ENCODE assay signal across 1 cellular context in genomic region chr1:76040327-76040868, GRCh38.
A peak's percentile ranks its signal among the peaks of the same experiment; 100 is the strongest.
TF ChIP-seq lines count a peak whose summit lies in the region.

No MANE protein-coding gene starts in this region.

TF ChIP-seq in HEK293, 187 proteins besides CTCF, POLR2A, EP300 and RAD21 (continued from another document):
- TF ChIP-seq, protein P1, sequence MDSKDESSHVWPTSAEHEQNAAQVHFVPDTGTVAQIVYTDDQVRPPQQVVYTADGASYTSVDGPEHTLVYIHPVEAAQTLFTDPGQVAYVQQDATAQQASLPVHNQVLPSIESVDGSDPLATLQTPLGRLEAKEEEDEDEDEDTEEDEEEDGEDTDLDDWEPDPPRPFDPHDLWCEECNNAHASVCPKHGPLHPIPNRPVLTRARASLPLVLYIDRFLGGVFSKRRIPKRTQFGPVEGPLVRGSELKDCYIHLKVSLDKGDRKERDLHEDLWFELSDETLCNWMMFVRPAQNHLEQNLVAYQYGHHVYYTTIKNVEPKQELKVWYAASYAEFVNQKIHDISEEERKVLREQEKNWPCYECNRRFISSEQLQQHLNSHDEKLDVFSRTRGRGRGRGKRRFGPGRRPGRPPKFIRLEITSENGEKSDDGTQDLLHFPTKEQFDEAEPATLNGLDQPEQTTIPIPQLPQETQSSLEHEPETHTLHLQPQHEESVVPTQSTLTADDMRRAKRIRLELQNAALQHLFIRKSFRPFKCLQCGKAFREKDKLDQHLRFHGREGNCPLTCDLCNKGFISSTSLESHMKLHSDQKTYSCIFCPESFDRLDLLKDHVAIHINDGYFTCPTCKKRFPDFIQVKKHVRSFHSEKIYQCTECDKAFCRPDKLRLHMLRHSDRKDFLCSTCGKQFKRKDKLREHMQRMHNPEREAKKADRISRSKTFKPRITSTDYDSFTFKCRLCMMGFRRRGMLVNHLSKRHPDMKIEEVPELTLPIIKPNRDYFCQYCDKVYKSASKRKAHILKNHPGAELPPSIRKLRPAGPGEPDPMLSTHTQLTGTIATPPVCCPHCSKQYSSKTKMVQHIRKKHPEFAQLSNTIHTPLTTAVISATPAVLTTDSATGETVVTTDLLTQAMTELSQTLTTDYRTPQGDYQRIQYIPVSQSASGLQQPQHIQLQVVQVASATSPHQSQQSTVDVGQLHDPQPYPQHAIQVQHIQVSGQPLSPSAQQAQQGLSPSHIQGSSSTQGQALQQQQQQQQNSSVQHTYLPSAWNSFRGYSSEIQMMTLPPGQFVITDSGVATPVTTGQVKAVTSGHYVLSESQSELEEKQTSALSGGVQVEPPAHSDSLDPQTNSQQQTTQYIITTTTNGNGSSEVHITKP (tag by site-specific recombination; IDR thresholded peaks at IDR 0.05), result peak; percentile 86
- TF ChIP-seq ZFP69B (tag by site-specific recombination; IDR thresholded peaks at IDR 0.05) (peak; percentile 81), ZIC2 (tag by site-specific recombination; IDR thresholded peaks at IDR 0.05) (peak; percentile 38), ZNF610 (tag by site-specific recombination; IDR thresholded peaks at IDR 0.05; ENCODE audit: borderline replicate concordance) (peak; percentile 88; the same call in 1 of the 2 replicates), ZXDB (tag by site-specific recombination; IDR thresholded peaks at IDR 0.05) (0 out of 2 replicates have a peak, but pooled peaks have one; percentile 16), ZNF692 (tag by site-specific recombination; IDR thresholded peaks at IDR 0.05) (peak; percentile 93)
- TF ChIP-seq, protein P2, sequence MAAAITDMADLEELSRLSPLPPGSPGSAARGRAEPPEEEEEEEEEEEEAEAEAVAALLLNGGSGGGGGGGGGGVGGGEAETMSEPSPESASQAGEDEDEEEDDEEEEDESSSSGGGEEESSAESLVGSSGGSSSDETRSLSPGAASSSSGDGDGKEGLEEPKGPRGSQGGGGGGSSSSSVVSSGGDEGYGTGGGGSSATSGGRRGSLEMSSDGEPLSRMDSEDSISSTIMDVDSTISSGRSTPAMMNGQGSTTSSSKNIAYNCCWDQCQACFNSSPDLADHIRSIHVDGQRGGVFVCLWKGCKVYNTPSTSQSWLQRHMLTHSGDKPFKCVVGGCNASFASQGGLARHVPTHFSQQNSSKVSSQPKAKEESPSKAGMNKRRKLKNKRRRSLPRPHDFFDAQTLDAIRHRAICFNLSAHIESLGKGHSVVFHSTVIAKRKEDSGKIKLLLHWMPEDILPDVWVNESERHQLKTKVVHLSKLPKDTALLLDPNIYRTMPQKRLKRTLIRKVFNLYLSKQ (tag by site-specific recombination; IDR thresholded peaks at IDR 0.05; ENCODE audit: borderline replicate concordance), result no peak
TF ChIP-seq in HEK293: peak in this region for 11.
